Comparison of ENCODE assay signal across 8 cellular contexts in the genomic region with DNA sequence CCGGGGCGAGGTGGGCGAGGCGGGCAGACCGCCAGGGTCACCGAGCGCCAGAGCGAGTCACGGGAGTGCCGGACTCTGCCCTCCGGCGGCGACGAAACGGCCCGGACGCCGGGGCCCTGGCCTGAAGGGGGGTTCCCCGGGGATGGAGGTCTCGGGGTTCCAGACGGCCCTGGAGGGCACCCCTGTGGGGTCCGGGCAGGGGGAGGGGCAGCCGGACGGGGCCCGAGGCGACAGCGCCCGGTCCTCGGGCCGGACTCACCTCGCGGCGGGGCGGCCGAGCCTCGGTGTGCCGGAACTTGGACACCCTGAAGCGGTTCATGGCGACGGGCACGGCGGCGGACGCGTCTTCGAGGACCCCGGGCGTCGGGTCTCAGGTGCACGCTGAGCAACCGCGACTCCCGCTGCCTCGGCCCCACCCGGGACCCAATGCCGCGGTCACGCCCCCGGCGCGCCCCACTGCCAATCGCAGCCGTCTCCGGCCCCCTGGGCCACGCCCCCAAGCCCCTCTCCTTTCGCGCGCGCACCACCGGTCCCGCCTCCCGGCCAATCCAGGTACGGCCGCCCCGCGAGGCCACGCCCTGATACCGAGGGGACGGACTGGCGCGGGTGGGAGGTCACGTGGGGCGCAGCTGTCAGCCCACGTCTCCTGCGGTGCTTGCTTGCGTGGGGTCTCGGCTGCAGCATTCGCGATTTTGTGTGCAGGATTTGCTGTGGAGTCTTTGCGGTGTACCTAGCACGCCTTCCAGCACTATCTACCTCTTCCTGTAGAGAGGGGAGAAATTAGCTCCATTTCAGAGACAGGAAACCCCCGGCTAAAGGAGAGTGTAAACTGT. TPM values are rescaled to one million over a fixed set of nuclear protein-coding genes. Genes with fewer than 3 reads are reported as not detected.
A peak's percentile ranks its signal among the peaks of the same experiment; 100 is the strongest.
DNase-seq lines count a peak whose midpoint lies in the region; ATAC-seq and TF ChIP-seq lines count a peak whose summit lies in the region.

Gene CORO7 (minus strand): TSS at position 397 of the 833 bp plus-strand sequence. CDS start 78 bp downstream, at position 319.

- peak; percentile 97 for DNase-seq in GM10266 (ENCODE audit: extremely low spot score)
- peak; percentile 76 for DNase-seq in NCI-H1105 (lab: John Stamatoyannopoulos, UW)
- DNase-seq in SKM-1 treated with dmso at 0.1 percent for 144 hours (lab: John Stamatoyannopoulos, UW; ENCODE audit: unreplicated experiment), result peak; percentile 91
- DNase-seq in activated naive CD4-positive, alpha-beta T cell treated with anti-CD3 and anti-CD28 coated beads, Interleukin-2, amount 50 U/mL, for 72 hours (ENCODE audit: low spot score in 2 of 2), result peak; percentile 95 to 99
- peak; percentile 90 for DNase-seq in glomerular visceral epithelial cell (ENCODE audit: extremely low spot score)
- peak; percentile 96 for DNase-seq in osteocyte (ENCODE audit: extremely low spot score, unreplicated experiment)
- DNase-seq in testis, result peak; percentile 97

- peaks cover 0 to 6% of the 10 kb centered on the region in 2 donors for H3K36me3 Mint-ChIP-seq in activated naive CD4-positive, alpha-beta T cell treated with anti-CD3 and anti-CD28 coated beads, Interleukin-2, amount 50 U/mL, for 72 hours
- no peaks in the 10 kb centered on the region for H3K36me3 Mint-ChIP-seq in osteocyte (ENCODE audit: unreplicated experiment)

- no peaks in the 10 kb centered on the region for H3K27me3 Mint-ChIP-seq in osteocyte (ENCODE audit: unreplicated experiment)

- TF ChIP-seq CTCF in GM10266 (IDR thresholded peaks at IDR 0.05; ENCODE audit: control insufficient read depth, insufficient read depth, low read depth, missing control alignments) (no peak), osteocyte (IDR thresholded peaks at IDR 0.05) (no peak), testis (IDR thresholded peaks at IDR 0.05) (peak in 1 of 3 experiments; percentile 48)

- H3K4me1 Mint-ChIP-seq in osteocyte (ENCODE audit: unreplicated experiment), result peaks cover 18% of the 10 kb centered on the region

- H3K27ac ChIP-seq in testis, result peak within 1 kb of the TSS; percentile 56 to 86

- peaks cover 33% of the 10 kb centered on the region for H3K4me1 ChIP-seq in testis

- intact Hi-C loops in testis (cut with DNase I; ENCODE audit: low total_unique reads), result no loop called here

- 0% methylated on average over 1 to 55 of the region's 92 CpGs for WGBS in testis, 2 donors

- H3K36me3 ChIP-seq in testis (ENCODE audit: low read depth, missing control alignments), result no peaks in the 10 kb centered on the region

- no peaks in the 10 kb centered on the region for H3K9me3 Mint-ChIP-seq in activated naive CD4-positive, alpha-beta T cell treated with anti-CD3 and anti-CD28 coated beads, Interleukin-2, amount 50 U/mL, for 72 hours
- H3K9me3 Mint-ChIP-seq in osteocyte (ENCODE audit: unreplicated experiment), result no peaks in the 10 kb centered on the region

- H3K4me3 Mint-ChIP-seq in osteocyte (ENCODE audit: unreplicated experiment), result peak within 1 kb of the TSS; percentile 85

- peak; percentile 67 for ATAC-seq in HG02610 (IDR thresholded peaks at IDR 0.05; ENCODE audit: unreplicated experiment)
- peak; percentile 74 to 86 for ATAC-seq in activated naive CD4-positive, alpha-beta T cell treated with anti-CD3 and anti-CD28 coated beads, Interleukin-2, amount 50 U/mL, for 72 hours

- no peaks in the 10 kb centered on the region for H3K9me3 ChIP-seq in testis

- H3K27ac Mint-ChIP-seq in activated naive CD4-positive, alpha-beta T cell treated with anti-CD3 and anti-CD28 coated beads, Interleukin-2, amount 50 U/mL, for 72 hours, result peak within 1 kb of the TSS; percentile 89 to 96
- H3K27ac Mint-ChIP-seq in osteocyte (ENCODE audit: unreplicated experiment), result peak within 1 kb of the TSS; percentile 76

- peak within 1 kb of the TSS; percentile 83 to 95 for H3K4me3 ChIP-seq in testis

- H3K27me3 ChIP-seq in testis, result no peaks in the 10 kb centered on the region

- no peak for TF ChIP-seq POLR2A in testis (IDR thresholded peaks at IDR 0.05)

RNA-seq across cellular contexts. Expression of gene CORO7, which starts in this region (rescaled TPM):
- total RNA-seq in activated naive CD4-positive, alpha-beta T cell treated with anti-CD3 and anti-CD28 coated beads, Interleukin-2, amount 50 U/mL, for 72 hours, result 10 to 100 TPM; 52.5 to 65.9 TPM
- total RNA-seq in osteocyte, result 35.5 and 40.1 TPM in 2 replicates
- total RNA-seq in testis, result 100 to 1,000 TPM; 126 to 147 TPM
- 71.5 TPM for polyA plus RNA-seq in testis (ENCODE audit: insufficient read depth, low read depth, low replicate concordance)

Comparison
In these comparisons a context has a peak if more than half of its experiments do, and no peak if none do; other contexts are left out.
1. Peak in every context shown above with its lines: DNase-seq, ATAC-seq, H3K4me3 ChIP-seq and H3K27ac ChIP-seq.